In the genomic region with DNA sequence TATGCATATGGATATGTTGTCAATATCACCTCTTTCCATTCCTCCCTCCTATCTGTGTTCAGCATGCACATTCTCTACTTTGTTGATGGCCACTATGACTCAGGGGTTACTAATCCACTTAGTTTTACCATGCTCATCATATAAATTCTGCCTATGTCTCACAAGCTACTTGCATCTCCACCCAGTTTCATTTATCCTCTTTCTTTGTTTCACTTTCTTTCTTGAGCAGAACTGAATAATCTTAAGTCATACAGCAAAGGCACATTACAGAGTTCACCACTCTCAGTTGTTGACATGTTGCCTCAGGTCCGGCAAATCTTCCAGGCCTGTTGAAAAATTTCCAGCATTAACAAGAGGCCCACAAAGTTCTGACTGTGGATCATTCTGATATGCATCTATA, we compare ENCODE assay signal across 9 cellular contexts.
A peak's percentile ranks its signal among the peaks of the same experiment; 100 is the strongest.
DNase-seq lines count a peak whose midpoint lies in the region; ATAC-seq, FAIRE-seq and TF ChIP-seq lines count a peak whose summit lies in the region.
"Had no signal": no experiment of that assay in that cellular context is flagged by ENCODE, and none has a peak within 500 bp of the region (broad histone marks: within the 10 kb centered on the region; RNA-seq: fewer than 3 reads in every experiment).

No MANE protein-coding gene starts in this region.

- FAIRE-seq in astrocyte (lab: Jason Lieb, UNC), result peak; percentile 91
- FAIRE-seq: A204.1 had no signal

- H3K4me3 ChIP-seq in astrocyte (ENCODE audit: insufficient read depth, low read depth, low read length), result peak overlapping the region; percentile 38
- no peak overlapping the region for H3K4me3 ChIP-seq in lower lobe of right lung

- peak overlapping the region; percentile 8 for H3K4me3 Mint-ChIP-seq in astrocyte (ENCODE audit: unreplicated experiment)

- no peaks in the 10 kb centered on the region for H4K20me1 ChIP-seq in astrocyte (ENCODE audit: insufficient read depth, low read length)

- no peaks in the 10 kb centered on the region for H3K79me2 ChIP-seq in astrocyte (ENCODE audit: insufficient read depth, low read length)

- peaks cover 23% of the 10 kb centered on the region for H3K4me1 ChIP-seq in astrocyte (ENCODE audit: insufficient read depth, low read length)
- H3K4me1 ChIP-seq in lower lobe of right lung, result peaks cover 8% of the 10 kb centered on the region

- H3K36me3 Mint-ChIP-seq in astrocyte (ENCODE audit: low read depth, unreplicated experiment), result no peaks in the 10 kb centered on the region

- peak overlapping the region; percentile 81 for H3K4me2 ChIP-seq in astrocyte (ENCODE audit: low read length)

- H3K9me3 ChIP-seq in astrocyte (ENCODE audit: insufficient read depth, low read depth, low read length), result no peaks in the 10 kb centered on the region
- no peaks in the 10 kb centered on the region for H3K9me3 ChIP-seq in lower lobe of right lung

- intact Hi-C loops in lower lobe of right lung (cut with DNase I), result no loop called here

- H3K27ac ChIP-seq in astrocyte (ENCODE audit: low read depth, low read length) (peak overlapping the region; percentile 62), lower lobe of right lung (peak overlapping the region; percentile 62)

- ATAC-seq in GM21737 (IDR thresholded peaks at IDR 0.05; ENCODE audit: unreplicated experiment), result peak; percentile 77
- ATAC-seq in lower lobe of right lung, result peak; percentile 73 to 78

- peak; percentile 8 for DNase-seq in DMS53 (lab: John Stamatoyannopoulos, UW)
- DNase-seq in DMS53 treated with DMSO at 0.1 percent for 48 hours (lab: John Stamatoyannopoulos, UW; ENCODE audit: unreplicated experiment), result no peak
- peak; percentile 88 for DNase-seq in LHCN-M2 (ENCODE audit: low read depth)
- DNase-seq in astrocyte (ENCODE audit: low read depth), result peak; percentile 90
- no peak for DNase-seq in lower lobe of right lung
- no peak for DNase-seq in SHP77 treated with DMSO at 0.1 percent for 48 hours (lab: John Stamatoyannopoulos, UW)
- DNase-seq in HuH-7 (ENCODE audit: low spot score), result no peak

- H3K9ac ChIP-seq in astrocyte (ENCODE audit: low read length), result peak overlapping the region; percentile 58

- H3K4me1 Mint-ChIP-seq in astrocyte (ENCODE audit: low read depth, unreplicated experiment), result peaks cover 24% of the 10 kb centered on the region

- peak overlapping the region; percentile 28 for H2AFZ ChIP-seq in astrocyte (ENCODE audit: low read depth, low read length)

- no peak for TF ChIP-seq CTCF in astrocyte (IDR thresholded peaks at IDR 0.05; ENCODE audit: insufficient read depth, low read depth, low read length)
- no peak for TF ChIP-seq CTCF in lower lobe of right lung (IDR thresholded peaks at IDR 0.05)

- H3K27ac Mint-ChIP-seq in astrocyte (ENCODE audit: unreplicated experiment), result peak overlapping the region; percentile 63

- H3K27me3 ChIP-seq in astrocyte (ENCODE audit: insufficient read depth, low read length) (no peaks in the 10 kb centered on the region), lower lobe of right lung (ENCODE audit: low read depth) (no peaks in the 10 kb centered on the region)

- no peaks in the 10 kb centered on the region for H3K9me3 Mint-ChIP-seq in astrocyte (ENCODE audit: unreplicated experiment)

- no peaks in the 10 kb centered on the region for H3K27me3 Mint-ChIP-seq in astrocyte (ENCODE audit: low read depth, unreplicated experiment)

- H3K36me3 ChIP-seq in astrocyte (ENCODE audit: insufficient read depth, low read length), result no peaks in the 10 kb centered on the region
- no peaks in the 10 kb centered on the region for H3K36me3 ChIP-seq in lower lobe of right lung

Comparison
In these comparisons a context has a peak if more than half of its experiments do, and no peak if none do; other contexts are left out.
1. DNase-seq: peak in DMS53 (single experiment), LHCN-M2 (single experiment) and astrocyte (single experiment); none in DMS53 treated with DMSO at 0.1 percent for 48 hours (single experiment), lower lobe of right lung (single experiment), SHP77 treated with DMSO at 0.1 percent for 48 hours (single experiment) and HuH-7 (single experiment).